ENCODE assay signal across 2 cellular contexts in the genomic region with DNA sequence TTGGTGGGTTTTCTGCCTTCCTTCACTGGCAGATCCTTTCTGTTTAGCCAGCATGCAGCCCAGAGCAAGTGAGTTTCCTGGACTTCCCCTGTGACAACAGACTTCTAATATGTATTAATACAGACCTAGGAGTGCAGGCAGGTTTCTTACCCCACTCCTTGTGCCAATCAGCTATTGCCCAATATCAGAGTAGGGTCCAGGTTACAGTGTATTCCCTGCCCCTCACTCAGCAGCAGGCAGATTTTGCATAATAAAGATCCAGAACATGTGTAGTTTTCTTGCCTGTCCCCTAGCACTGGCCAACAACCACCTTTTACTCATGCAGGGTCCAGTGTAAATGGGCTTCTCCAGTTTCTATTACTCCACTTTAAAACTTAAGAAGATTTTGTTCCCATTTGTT.
TF ChIP-seq lines count a peak whose summit lies in the region.

No MANE protein-coding gene starts in this region.

TF ChIP-seq in HepG2, 621 proteins besides CTCF, POLR2A, EP300 and RAD21:
- no peak for TF ChIP-seq ZNF883 (CRISPR knock-in tag; IDR thresholded peaks at IDR 0.05; ENCODE audit: not compliant biosample characterization)
- TF ChIP-seq, protein P1, sequence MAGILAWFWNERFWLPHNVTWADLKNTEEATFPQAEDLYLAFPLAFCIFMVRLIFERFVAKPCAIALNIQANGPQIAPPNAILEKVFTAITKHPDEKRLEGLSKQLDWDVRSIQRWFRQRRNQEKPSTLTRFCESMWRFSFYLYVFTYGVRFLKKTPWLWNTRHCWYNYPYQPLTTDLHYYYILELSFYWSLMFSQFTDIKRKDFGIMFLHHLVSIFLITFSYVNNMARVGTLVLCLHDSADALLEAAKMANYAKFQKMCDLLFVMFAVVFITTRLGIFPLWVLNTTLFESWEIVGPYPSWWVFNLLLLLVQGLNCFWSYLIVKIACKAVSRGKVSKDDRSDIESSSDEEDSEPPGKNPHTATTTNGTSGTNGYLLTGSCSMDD (CRISPR knock-in tag; IDR thresholded peaks at IDR 0.05) = no peak
- TF ChIP-seq SRSF1 (optimal IDR thresholded peaks at IDR 0.05; ENCODE audit: low read depth, low read length) = no peak
- TF ChIP-seq MEF2D (CRISPR knock-in tag; IDR thresholded peaks at IDR 0.05) = no peak
- TF ChIP-seq MAZ (IDR thresholded peaks at IDR 0.05; ENCODE audit: borderline replicate concordance, low read depth, low read length) = no peak
- TF ChIP-seq MAZ (CRISPR knock-in tag; IDR thresholded peaks at IDR 0.05; ENCODE audit: low read depth) = no peak
- TF ChIP-seq ZFP1 (CRISPR knock-in tag; IDR thresholded peaks at IDR 0.05) = no peak
- peak; percentile 51; the same call in 1 of the 2 replicates for TF ChIP-seq CEBPB (IDR thresholded peaks at IDR 0.05; ENCODE audit: borderline replicate concordance, low read depth, low read length)
- no peak for TF ChIP-seq ZNF788 (CRISPR knock-in tag; IDR thresholded peaks at IDR 0.05; ENCODE audit: borderline replicate concordance)
- no peak for TF ChIP-seq DPF2 (CRISPR knock-in tag; IDR thresholded peaks at IDR 0.05; ENCODE audit: borderline replicate concordance, low read depth)
TF ChIP-seq in HepG2: peak in this region for 1.

TF ChIP-seq in GM12878, 131 proteins besides CTCF, POLR2A, EP300 and RAD21:
- TF ChIP-seq STAT3 (IDR thresholded peaks at IDR 0.05; ENCODE audit: low read depth, low read length) = no peak
- no peak for TF ChIP-seq RCOR1 (conservative IDR thresholded peaks at IDR 0.05; ENCODE audit: low read depth, low read length)
- no peak for TF ChIP-seq BCL11A (IDR thresholded peaks at IDR 0.05; ENCODE audit: low read depth, low read length)
- no peak for TF ChIP-seq ZBED1 (IDR thresholded peaks at IDR 0.05; ENCODE audit: borderline replicate concordance)
- no peak for TF ChIP-seq JUNB (IDR thresholded peaks at IDR 0.05)
- TF ChIP-seq, protein P2, sequence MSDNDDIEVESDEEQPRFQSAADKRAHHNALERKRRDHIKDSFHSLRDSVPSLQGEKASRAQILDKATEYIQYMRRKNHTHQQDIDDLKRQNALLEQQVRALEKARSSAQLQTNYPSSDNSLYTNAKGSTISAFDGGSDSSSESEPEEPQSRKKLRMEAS (IDR thresholded peaks at IDR 0.05; ENCODE audit: low read depth, low read length) = no peak
- TF ChIP-seq PRDM15 (CRISPR knock-in tag; IDR thresholded peaks at IDR 0.05) = no peak
- no peak for TF ChIP-seq ELK1 (IDR thresholded peaks at IDR 0.05; ENCODE audit: low read depth, low read length)
- TF ChIP-seq JUND (IDR thresholded peaks at IDR 0.05; ENCODE audit: low read depth, low read length) = no peak
- TF ChIP-seq HSF1 (IDR thresholded peaks at IDR 0.05; ENCODE audit: low read depth, low read length) = no peak
- no peak for TF ChIP-seq SMC3 (IDR thresholded peaks at IDR 0.05; ENCODE audit: borderline replicate concordance, low read length)
- TF ChIP-seq IRF4 (IDR thresholded peaks at IDR 0.05; ENCODE audit: low read depth, low read length) = no peak
- no peak for TF ChIP-seq CBX5 (IDR thresholded peaks at IDR 0.05; ENCODE audit: low read depth)
- TF ChIP-seq BACH1 (IDR thresholded peaks at IDR 0.05; ENCODE audit: borderline replicate concordance) = no peak
- TF ChIP-seq YBX1 (IDR thresholded peaks at IDR 0.05) = no peak
